4 cellular contexts compared by ENCODE assay signal in genomic region chr3:173006006-173006405, GRCh38.
TF ChIP-seq lines count a peak whose summit lies in the region.

No MANE protein-coding gene starts in this region.

TF ChIP-seq in A549, 52 proteins besides CTCF, POLR2A, EP300 and RAD21 (continued from another document and continues in another):
- TF ChIP-seq HES2 (IDR thresholded peaks at IDR 0.05) (no peak), NR3C1 (IDR thresholded peaks at IDR 0.05) (no peak), EHMT2 (IDR thresholded peaks at IDR 0.05; ENCODE audit: low read depth) (no peak), ZNF302 (CRISPR knock-in tag; IDR thresholded peaks at IDR 0.05) (no peak), ESRRA (IDR thresholded peaks at IDR 0.05; ENCODE audit: borderline replicate concordance, low read length) (no peak), SMC3 (IDR thresholded peaks at IDR 0.05) (no peak), BCL3 (IDR thresholded peaks at IDR 0.05) (no peak), HDAC2 (IDR thresholded peaks at IDR 0.05) (no peak), ELK1 (IDR thresholded peaks at IDR 0.05; ENCODE audit: low read depth, low read length) (no peak), ATOH8 (CRISPR knock-in tag; IDR thresholded peaks at IDR 0.05; ENCODE audit: low read depth) (no peak)

TF ChIP-seq in SK-N-SH, 30 proteins besides CTCF, POLR2A, EP300 and RAD21:
- TF ChIP-seq PBX3 (IDR thresholded peaks at IDR 0.05) (no peak), FOSL2 (IDR thresholded peaks at IDR 0.05; ENCODE audit: borderline replicate concordance, low read depth) (no peak), NRF1 (IDR thresholded peaks at IDR 0.05; ENCODE audit: low read depth, low read length) (no peak), RCOR1 (IDR thresholded peaks at IDR 0.05; ENCODE audit: low read length) (peak; percentile 17; the same call in 1 of the 2 replicates), GATA2 (CRISPR knock-in tag; IDR thresholded peaks at IDR 0.05) (peak; percentile 48), FOXJ3 (CRISPR knock-in tag; IDR thresholded peaks at IDR 0.05) (no peak), IRF3 (IDR thresholded peaks at IDR 0.05; ENCODE audit: low read depth, low read length) (no peak), TEAD4 (IDR thresholded peaks at IDR 0.05; ENCODE audit: borderline replicate concordance, insufficient read depth) (no peak), EZH2phosphoT487 (IDR thresholded peaks at IDR 0.05; ENCODE audit: borderline replicate concordance, low read depth) (no peak)
TF ChIP-seq in SK-N-SH: peak in this region for 2.

TF ChIP-seq in neural cell, 6 proteins besides CTCF, POLR2A, EP300 and RAD21:
- TF ChIP-seq REST (IDR thresholded peaks at IDR 0.05; ENCODE audit: borderline replicate concordance) (no peak), EZH2 (IDR thresholded peaks at IDR 0.05; ENCODE audit: borderline replicate concordance, insufficient read depth, low read length, poor library complexity, severe bottlenecking) (no peak), SMC3 (conservative IDR thresholded peaks at IDR 0.05; ENCODE audit: poor library complexity) (no peak)
TF ChIP-seq in neural cell: peak in this region for 0.

TF ChIP-seq in HepG2, 621 proteins besides CTCF, POLR2A, EP300 and RAD21 (continued from another document):
- TF ChIP-seq KDM3A (CRISPR knock-in tag; IDR thresholded peaks at IDR 0.05; ENCODE audit: low read depth), result no peak
- no peak for TF ChIP-seq GPN1 (CRISPR knock-in tag; IDR thresholded peaks at IDR 0.05; ENCODE audit: borderline replicate concordance)
- TF ChIP-seq ETV5 (CRISPR knock-in tag; IDR thresholded peaks at IDR 0.05; ENCODE audit: borderline replicate concordance), result no peak
- TF ChIP-seq ZUFSP (CRISPR knock-in tag; IDR thresholded peaks at IDR 0.05; ENCODE audit: borderline replicate concordance), result no peak
- TF ChIP-seq PITX1 (CRISPR knock-in tag; IDR thresholded peaks at IDR 0.05), result no peak
